ENCODE assay signal across 1 cellular context in the genomic region with DNA sequence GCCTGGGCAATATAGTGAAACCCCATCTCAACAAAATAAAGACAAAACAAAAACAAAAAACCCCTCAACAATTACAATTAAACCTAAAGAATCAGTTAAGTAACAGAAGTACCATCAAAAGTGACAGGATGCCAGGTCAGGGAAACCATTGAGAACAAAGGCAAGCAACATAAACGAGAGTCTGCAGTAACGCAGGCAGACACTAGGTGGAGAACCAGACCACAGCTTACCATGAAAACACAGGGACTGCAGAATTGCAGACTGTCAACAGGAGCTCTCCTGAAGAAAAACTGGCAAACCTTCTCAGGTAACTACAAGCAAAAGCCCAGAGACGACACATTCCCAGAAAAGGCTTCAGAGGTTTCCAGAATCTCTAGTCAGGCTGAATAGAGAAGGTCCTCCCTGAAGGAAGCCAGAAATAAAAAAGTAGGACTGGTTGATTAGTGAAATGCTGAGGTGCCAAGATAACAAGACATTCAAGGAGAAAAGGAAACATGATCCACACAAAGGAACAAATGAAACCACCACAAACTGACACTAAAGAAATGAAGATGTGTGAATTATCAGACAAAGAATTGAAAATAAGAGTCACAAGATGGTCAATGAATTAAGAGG.
TF ChIP-seq lines count a peak whose summit lies in the region.

No MANE protein-coding gene starts in this region.

TF ChIP-seq in liver, 16 proteins besides CTCF, POLR2A, EP300 and RAD21 (continued from another document):
- no peak for TF ChIP-seq FOXA2 (IDR thresholded peaks at IDR 0.05)
- TF ChIP-seq HNF4G (IDR thresholded peaks at IDR 0.05), result no peak
- no peak for TF ChIP-seq EGR1 (IDR thresholded peaks at IDR 0.05; ENCODE audit: low read depth in 2 of 2)
- no peak for TF ChIP-seq JUND (IDR thresholded peaks at IDR 0.05)
- TF ChIP-seq FOXA1 (IDR thresholded peaks at IDR 0.05), result no peak
- no peak for TF ChIP-seq GABPA (IDR thresholded peaks at IDR 0.05 in 1 of 2, conservative IDR thresholded peaks at IDR 0.05 in 1 of 2)
- no peak for TF ChIP-seq TAF1 (conservative IDR thresholded peaks at IDR 0.05)
- no peak for TF ChIP-seq NR2F2 (IDR thresholded peaks at IDR 0.05)
- TF ChIP-seq, protein P1, sequence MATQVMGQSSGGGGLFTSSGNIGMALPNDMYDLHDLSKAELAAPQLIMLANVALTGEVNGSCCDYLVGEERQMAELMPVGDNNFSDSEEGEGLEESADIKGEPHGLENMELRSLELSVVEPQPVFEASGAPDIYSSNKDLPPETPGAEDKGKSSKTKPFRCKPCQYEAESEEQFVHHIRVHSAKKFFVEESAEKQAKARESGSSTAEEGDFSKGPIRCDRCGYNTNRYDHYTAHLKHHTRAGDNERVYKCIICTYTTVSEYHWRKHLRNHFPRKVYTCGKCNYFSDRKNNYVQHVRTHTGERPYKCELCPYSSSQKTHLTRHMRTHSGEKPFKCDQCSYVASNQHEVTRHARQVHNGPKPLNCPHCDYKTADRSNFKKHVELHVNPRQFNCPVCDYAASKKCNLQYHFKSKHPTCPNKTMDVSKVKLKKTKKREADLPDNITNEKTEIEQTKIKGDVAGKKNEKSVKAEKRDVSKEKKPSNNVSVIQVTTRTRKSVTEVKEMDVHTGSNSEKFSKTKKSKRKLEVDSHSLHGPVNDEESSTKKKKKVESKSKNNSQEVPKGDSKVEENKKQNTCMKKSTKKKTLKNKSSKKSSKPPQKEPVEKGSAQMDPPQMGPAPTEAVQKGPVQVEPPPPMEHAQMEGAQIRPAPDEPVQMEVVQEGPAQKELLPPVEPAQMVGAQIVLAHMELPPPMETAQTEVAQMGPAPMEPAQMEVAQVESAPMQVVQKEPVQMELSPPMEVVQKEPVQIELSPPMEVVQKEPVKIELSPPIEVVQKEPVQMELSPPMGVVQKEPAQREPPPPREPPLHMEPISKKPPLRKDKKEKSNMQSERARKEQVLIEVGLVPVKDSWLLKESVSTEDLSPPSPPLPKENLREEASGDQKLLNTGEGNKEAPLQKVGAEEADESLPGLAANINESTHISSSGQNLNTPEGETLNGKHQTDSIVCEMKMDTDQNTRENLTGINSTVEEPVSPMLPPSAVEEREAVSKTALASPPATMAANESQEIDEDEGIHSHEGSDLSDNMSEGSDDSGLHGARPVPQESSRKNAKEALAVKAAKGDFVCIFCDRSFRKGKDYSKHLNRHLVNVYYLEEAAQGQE (IDR thresholded peaks at IDR 0.05), result no peak
- TF ChIP-seq, protein P2, sequence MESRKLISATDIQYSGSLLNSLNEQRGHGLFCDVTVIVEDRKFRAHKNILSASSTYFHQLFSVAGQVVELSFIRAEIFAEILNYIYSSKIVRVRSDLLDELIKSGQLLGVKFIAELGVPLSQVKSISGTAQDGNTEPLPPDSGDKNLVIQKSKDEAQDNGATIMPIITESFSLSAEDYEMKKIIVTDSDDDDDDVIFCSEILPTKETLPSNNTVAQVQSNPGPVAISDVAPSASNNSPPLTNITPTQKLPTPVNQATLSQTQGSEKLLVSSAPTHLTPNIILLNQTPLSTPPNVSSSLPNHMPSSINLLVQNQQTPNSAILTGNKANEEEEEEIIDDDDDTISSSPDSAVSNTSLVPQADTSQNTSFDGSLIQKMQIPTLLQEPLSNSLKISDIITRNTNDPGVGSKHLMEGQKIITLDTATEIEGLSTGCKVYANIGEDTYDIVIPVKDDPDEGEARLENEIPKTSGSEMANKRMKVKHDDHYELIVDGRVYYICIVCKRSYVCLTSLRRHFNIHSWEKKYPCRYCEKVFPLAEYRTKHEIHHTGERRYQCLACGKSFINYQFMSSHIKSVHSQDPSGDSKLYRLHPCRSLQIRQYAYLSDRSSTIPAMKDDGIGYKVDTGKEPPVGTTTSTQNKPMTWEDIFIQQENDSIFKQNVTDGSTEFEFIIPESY (IDR thresholded peaks at IDR 0.05), result no peak
- TF ChIP-seq HNF4A (conservative IDR thresholded peaks at IDR 0.05), result no peak
